1 cellular context compared by ENCODE assay signal in genomic region chr5:76622076-76622475, GRCh38.
TF ChIP-seq lines count a peak whose summit lies in the region.

No MANE protein-coding gene starts in this region.

TF ChIP-seq in IMR-90, 13 proteins besides CTCF, POLR2A, EP300 and RAD21:
- TF ChIP-seq, protein P1, sequence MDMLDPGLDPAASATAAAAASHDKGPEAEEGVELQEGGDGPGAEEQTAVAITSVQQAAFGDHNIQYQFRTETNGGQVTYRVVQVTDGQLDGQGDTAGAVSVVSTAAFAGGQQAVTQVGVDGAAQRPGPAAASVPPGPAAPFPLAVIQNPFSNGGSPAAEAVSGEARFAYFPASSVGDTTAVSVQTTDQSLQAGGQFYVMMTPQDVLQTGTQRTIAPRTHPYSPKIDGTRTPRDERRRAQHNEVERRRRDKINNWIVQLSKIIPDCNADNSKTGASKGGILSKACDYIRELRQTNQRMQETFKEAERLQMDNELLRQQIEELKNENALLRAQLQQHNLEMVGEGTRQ (IDR thresholded peaks at IDR 0.05; ENCODE audit: low read depth, low read length) = no peak
- TF ChIP-seq FOS (IDR thresholded peaks at IDR 0.05; ENCODE audit: low read depth, low read length) (no peak), MXI1 (IDR thresholded peaks at IDR 0.05; ENCODE audit: borderline replicate concordance, low read depth, low read length) (no peak), BHLHE40 (IDR thresholded peaks at IDR 0.05; ENCODE audit: low read depth, low read length) (no peak), SMC3 (IDR thresholded peaks at IDR 0.05; ENCODE audit: low read depth, low read length) (no peak), ELK1 (IDR thresholded peaks at IDR 0.05; ENCODE audit: borderline replicate concordance, low read depth, low read length) (no peak), RCOR1 (IDR thresholded peaks at IDR 0.05; ENCODE audit: insufficient replicate concordance, low read length) (no peak), CHD1 (IDR thresholded peaks at IDR 0.05; ENCODE audit: low read depth, low read length) (no peak), NFE2L2 (IDR thresholded peaks at IDR 0.05; ENCODE audit: low read depth, low read length) (no peak), MAZ (IDR thresholded peaks at IDR 0.05; ENCODE audit: borderline replicate concordance, low read depth, low read length) (no peak), CEBPB (IDR thresholded peaks at IDR 0.05; ENCODE audit: low read depth, low read length) (no peak), MAFK (IDR thresholded peaks at IDR 0.05; ENCODE audit: low read depth, low read length) (no peak), RFX5 (IDR thresholded peaks at IDR 0.05; ENCODE audit: low read depth, low read length) (no peak)
